Comparison of ENCODE assay signal across 18 cellular contexts in the genomic region with DNA sequence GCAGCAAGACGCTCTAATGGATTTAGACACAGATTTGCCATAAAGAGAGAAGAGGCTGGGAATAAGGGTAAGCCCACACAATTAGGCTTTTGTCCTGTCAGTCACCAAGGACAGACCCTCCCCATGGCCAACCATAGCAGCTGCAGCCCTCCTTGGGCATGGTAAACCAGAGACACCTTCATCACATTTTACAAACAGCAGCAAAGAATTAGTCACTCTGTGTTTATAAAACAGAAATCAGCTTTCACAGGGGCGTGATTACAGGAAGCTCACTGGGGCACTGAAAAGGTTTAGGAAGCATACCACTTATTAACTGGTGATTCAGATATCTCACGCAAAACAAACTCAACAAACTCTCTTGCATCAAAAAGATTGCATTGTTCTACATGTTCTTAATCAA. TPM values are rescaled to one million over a fixed set of nuclear protein-coding genes. Genes with fewer than 3 reads are reported as not detected.
A peak's percentile ranks its signal among the peaks of the same experiment; 100 is the strongest.
DNase-seq lines count a peak whose midpoint lies in the region; ATAC-seq and TF ChIP-seq lines count a peak whose summit lies in the region.
"Had no signal": no experiment of that assay in that cellular context is flagged by ENCODE, and none has a peak within 500 bp of the region (broad histone marks: within the 10 kb centered on the region; RNA-seq: fewer than 3 reads in every experiment).

No MANE protein-coding gene starts in this region.

- peaks cover 2% of the 10 kb centered on the region; the same call in 1 of the 2 replicates for H3K4me1 ChIP-seq in IMR-90 (ENCODE audit: control insufficient read depth, insufficient read depth, low read length)
- peaks cover 8% of the 10 kb centered on the region; the same call in 1 of the 2 replicates for H3K4me1 ChIP-seq in Caco-2
- H3K4me1 ChIP-seq: upper lobe of right lung had no signal

- H3K23ac ChIP-seq in IMR-90 (ENCODE audit: low read depth, low read length): no peak overlapping the region

- H2AK9ac ChIP-seq in IMR-90 (replicated peaks; ENCODE audit: low read depth, low read length, poor library complexity): no peak overlapping the region

- H3K36me3 ChIP-seq in IMR-90 (ENCODE audit: control insufficient read depth, insufficient read depth, low read length) (no peaks in the 10 kb centered on the region), Caco-2 (ENCODE audit: control insufficient read depth, insufficient read depth, low read length) (no peaks in the 10 kb centered on the region)
- H3K36me3 ChIP-seq: upper lobe of right lung had no signal

- peak; percentile 51; the same call in 1 of the 2 replicates for ATAC-seq in IMR-90 (ENCODE audit: low read depth)
- ATAC-seq: stimulated activated naive B cell treated with anti-CD40 and anti-IgM and Interleukin-4, amounts not matched to agents 10 μg/mL and 1 μg/mL and 100 μg/mL, for 72 hours; upper lobe of right lung had no signal

- no peak for TF ChIP-seq POLR2A in IMR-90 (IDR thresholded peaks at IDR 0.05; ENCODE audit: low read depth, low read length)

- no peak overlapping the region for H3K27ac Mint-ChIP-seq in Caco-2 (ENCODE audit: unreplicated experiment)
- H3K27ac Mint-ChIP-seq: activated CD4-positive, alpha-beta memory T cell treated with anti-CD3 and anti-CD28 coated beads, Interleukin-2, amount 10 ng/mL, durations not matched to agents 7 days and 5 days; activated naive CD8-positive, alpha-beta T cell treated with anti-CD3 and anti-CD28 coated beads, Interleukin-2, amount 10 ng/mL, durations not matched to agents 7 days and 5 days; immature natural killer cell; stimulated activated naive B cell treated with anti-CD40 and anti-IgM and Interleukin-4, amounts not matched to agents 10 μg/mL and 1 μg/mL and 100 μg/mL, for 72 hours had no signal

- no peak overlapping the region for H2BK120ac ChIP-seq in IMR-90 (ENCODE audit: low read depth, low read length)

- H3K79me1 ChIP-seq in IMR-90 (ENCODE audit: low read depth in 1 of 2, low read length in 2 of 2): no peaks in the 10 kb centered on the region

- BruUV-seq in IMR-90 (replicated peaks; lab: Mats Ljungman, UMichigan): no TSS peak
- BruUV-seq in Caco-2 (replicated peaks; lab: Mats Ljungman, UMichigan): no TSS peak

- POLR2A ChIA-PET in IMR-90 (lab: Charles Lee; ENCODE audit: unreplicated experiment): no interaction called here
- POLR2A ChIA-PET in Caco-2 (lab: Charles Lee): no interaction called here

- H3K27me3 ChIP-seq in IMR-90 (ENCODE audit: control insufficient read depth, insufficient read depth, low read length) (peaks cover 11% of the 10 kb centered on the region), Caco-2 (replicated peaks; ENCODE audit: control insufficient read depth, insufficient read depth, low read length) (no peaks in the 10 kb centered on the region)
- H3K27me3 ChIP-seq: upper lobe of right lung had no signal

- dilution Hi-C loops in IMR-90 (cut with HindIII; ENCODE audit: low sequenced_read_pairs, unreplicated experiment): no loop called here

- H4K5ac ChIP-seq in IMR-90 (ENCODE audit: low read depth, low read length): no peak overlapping the region

- H3K4me2 ChIP-seq in IMR-90 (ENCODE audit: low read depth, low read length): no peak overlapping the region

- in situ Hi-C loops in ACHN (cut with HindIII; ENCODE audit: low pct_ligation_motif_present, low pct_unique_long_range_greater_than_20kb, low sequenced_read_pairs) (no loop called here), IMR-90 (cut with MboI; ENCODE audit: low sequenced_read_pairs) (no loop called here)

- H3K4me3 Mint-ChIP-seq in Caco-2 (ENCODE audit: unreplicated experiment): no peak overlapping the region
- H3K4me3 Mint-ChIP-seq: activated CD4-positive, alpha-beta memory T cell treated with anti-CD3 and anti-CD28 coated beads, Interleukin-2, amount 10 ng/mL, durations not matched to agents 7 days and 5 days; activated naive CD8-positive, alpha-beta T cell treated with anti-CD3 and anti-CD28 coated beads, Interleukin-2, amount 10 ng/mL, durations not matched to agents 7 days and 5 days; immature natural killer cell; stimulated activated naive B cell treated with anti-CD40 and anti-IgM and Interleukin-4, amounts not matched to agents 10 μg/mL and 1 μg/mL and 100 μg/mL, for 72 hours had no signal

- no peak overlapping the region for H3K18ac ChIP-seq in IMR-90 (ENCODE audit: low read depth, low read length)

- H3K4me1 Mint-ChIP-seq in Caco-2 (ENCODE audit: low read depth, unreplicated experiment): peaks cover 11% of the 10 kb centered on the region
- H3K4me1 Mint-ChIP-seq: activated CD4-positive, alpha-beta memory T cell treated with anti-CD3 and anti-CD28 coated beads, Interleukin-2, amount 10 ng/mL, durations not matched to agents 7 days and 5 days; immature natural killer cell had no signal

- intact Hi-C loops in IMR-90 (cut with micrococcal nuclease) (no loop called here), Caco-2 (cut with micrococcal nuclease; ENCODE audit: unreplicated experiment) (no loop called here)

- H3K9me3 Mint-ChIP-seq in Caco-2 (ENCODE audit: unreplicated experiment): peaks cover 10% of the 10 kb centered on the region
- H3K9me3 Mint-ChIP-seq: activated CD4-positive, alpha-beta memory T cell treated with anti-CD3 and anti-CD28 coated beads, Interleukin-2, amount 10 ng/mL, durations not matched to agents 7 days and 5 days; immature natural killer cell; stimulated activated naive B cell treated with anti-CD40 and anti-IgM and Interleukin-4, amounts not matched to agents 10 μg/mL and 1 μg/mL and 100 μg/mL, for 72 hours had no signal

- H3K27me3 Mint-ChIP-seq in Caco-2 (ENCODE audit: insufficient read depth, unreplicated experiment): no peaks in the 10 kb centered on the region
- H3K27me3 Mint-ChIP-seq: activated CD4-positive, alpha-beta memory T cell treated with anti-CD3 and anti-CD28 coated beads, Interleukin-2, amount 10 ng/mL, durations not matched to agents 7 days and 5 days; activated naive CD8-positive, alpha-beta T cell treated with anti-CD3 and anti-CD28 coated beads, Interleukin-2, amount 10 ng/mL, durations not matched to agents 7 days and 5 days; stimulated activated naive B cell treated with anti-CD40 and anti-IgM and Interleukin-4, amounts not matched to agents 10 μg/mL and 1 μg/mL and 100 μg/mL, for 72 hours had no signal

- no peak overlapping the region for H2AFZ ChIP-seq in IMR-90 (replicated peaks; ENCODE audit: low read length, poor library complexity)

- H3K9ac ChIP-seq in IMR-90 (ENCODE audit: low read depth, low read length): no peak overlapping the region

- no peak overlapping the region for H4K8ac ChIP-seq in IMR-90 (ENCODE audit: low read depth in 2 of 2, low read length in 2 of 2)

- no peaks in the 10 kb centered on the region for H3K9me1 ChIP-seq in IMR-90 (ENCODE audit: insufficient read depth, low read length)

- CTCF ChIA-PET in IMR-90 (lab: Yijun Ruan, JAX): no interaction called here
- CTCF ChIA-PET in Caco-2 (lab: Charles Lee): no interaction called here

- H3K4ac ChIP-seq in IMR-90 (ENCODE audit: low read depth, low read length): no peak overlapping the region

- no peak overlapping the region for H2AK5ac ChIP-seq in IMR-90 (ENCODE audit: low read depth, low read length)

- WGBS in IMR-90 (ENCODE audit: extremely low coverage in 2 of 2, insufficient read length in 1 of 2), 2 experiments: 40% methylated on average over 1 of the region's 3 CpGs; no CpG with 5 or more reads in 1 of the 2 experiments

- no peak overlapping the region for H2BK5ac ChIP-seq in IMR-90 (ENCODE audit: low read depth, low read length, poor library complexity, severe bottlenecking)

- H4K91ac ChIP-seq in IMR-90 (ENCODE audit: insufficient read depth, low read depth, low read length): no peak overlapping the region

- DNase-seq in ACHN (peak; percentile 47), IMR-90 (peak; percentile 9), kidney tubule cell (ENCODE audit: low spot score) (peak; percentile 84), retina (no peak), NCI-H2029 (lab: John Stamatoyannopoulos, UW) (no peak), NCI-H446 treated with DMSO at 0.1 percent for 48 hours (lab: John Stamatoyannopoulos, UW) (no peak), Caco-2 (no peak)
- DNase-seq: activated CD4-positive, alpha-beta memory T cell treated with anti-CD3 and anti-CD28 coated beads, Interleukin-2, amount 10 ng/mL, durations not matched to agents 7 days and 5 days; activated naive CD8-positive, alpha-beta T cell treated with anti-CD3 and anti-CD28 coated beads, Interleukin-2, amount 10 ng/mL, durations not matched to agents 7 days and 5 days; activated T-cell treated with anti-CD3 and anti-CD28 coated beads, Interleukin-2, amount 50 U/mL, for 48 hours; cerebellar nuclear complex; immature natural killer cell; KG1; NCI-H510A; occipital lobe; stimulated activated naive B cell treated with anti-CD40 and anti-IgM and Interleukin-4, amounts not matched to agents 10 μg/mL and 1 μg/mL and 100 μg/mL, for 72 hours; upper lobe of right lung had no signal

- H3K27ac ChIP-seq in IMR-90 (ENCODE audit: insufficient read depth, low read length) (no peak overlapping the region), angular gyrus (ENCODE audit: low read depth, low read length) (peak overlapping the region; percentile 29)
- H3K27ac ChIP-seq: upper lobe of right lung had no signal

- H2BK15ac ChIP-seq in IMR-90 (ENCODE audit: low read depth, low read length): no peak overlapping the region

- peaks cover 9% of the 10 kb centered on the region for H3K36me3 Mint-ChIP-seq in Caco-2 (ENCODE audit: insufficient read depth, unreplicated experiment)
- H3K36me3 Mint-ChIP-seq: immature natural killer cell had no signal

- H4K20me1 ChIP-seq in IMR-90 (ENCODE audit: insufficient read depth, low read length): no peaks in the 10 kb centered on the region

- H3K4me3 ChIP-seq in IMR-90 (ENCODE audit: insufficient read depth, low read depth, low read length) (no peak overlapping the region), Caco-2 (ENCODE audit: low read depth, low read length) (no peak overlapping the region)
- H3K4me3 ChIP-seq: upper lobe of right lung had no signal

- H3K9me3 ChIP-seq in IMR-90 (ENCODE audit: control insufficient read depth, insufficient read depth, low read length): 0 out of 2 replicates have a peak, but pooled peaks cover 2% of the 10 kb centered on the region
- no peaks in the 10 kb centered on the region for H3K9me3 ChIP-seq in Caco-2
- H3K9me3 ChIP-seq: upper lobe of right lung had no signal

- H3K56ac ChIP-seq in IMR-90 (ENCODE audit: extremely low read depth, insufficient read depth, low read length): no peak overlapping the region

- no peak overlapping the region for H3K14ac ChIP-seq in IMR-90 (replicated peaks; ENCODE audit: low read depth, low read length)

- TF ChIP-seq RAD21 in IMR-90 (IDR thresholded peaks at IDR 0.05; ENCODE audit: low read length): no peak

- no peak overlapping the region for H2BK20ac ChIP-seq in IMR-90 (ENCODE audit: low read depth, low read length)

- no peak for TF ChIP-seq CTCF in IMR-90 (conservative IDR thresholded peaks at IDR 0.05; ENCODE audit: low read depth, low read length)
- TF ChIP-seq CTCF in Caco-2 (IDR thresholded peaks at IDR 0.05; ENCODE audit: insufficient read depth in 1 of 2, low read depth in 1 of 2, low read length in 1 of 2, severe bottlenecking in 1 of 2, unreplicated experiment in 1 of 2): no peak

RNA-seq across cellular contexts. Expression of gene ZNF622, which starts 37.3 kb away (rescaled TPM):
- total RNA-seq in IMR-90 (2012; rRNA removed): 49.3 and 66.4 TPM in 2 replicates
- polyA plus RNA-seq in IMR-90 (2012; rRNA removed): 19.5 and 22.1 TPM in 2 replicates
- 17.2 and 22.4 TPM in 2 replicates for polyA plus RNA-seq in IMR-90 (2012; cell fraction: cytosol; rRNA removed)
- polyA plus RNA-seq in IMR-90 (2012; cell fraction: nucleus; rRNA removed; ENCODE audit: low replicate concordance): 11.5 and 12.6 TPM in 2 replicates
- 40.8 and 46.0 TPM in 2 replicates for total RNA-seq in Caco-2 (2022)

Comparison
In these comparisons a context has a peak if more than half of its experiments do, and no peak if none do; other contexts are left out.
1. DNase-seq: peak in ACHN (single experiment), IMR-90 (single experiment) and kidney tubule cell (single experiment); none in retina (single experiment), NCI-H2029 (single experiment), NCI-H446 treated with DMSO at 0.1 percent for 48 hours (single experiment) and Caco-2 (0 of 2).